Comparison of ENCODE assay signal across 26 cellular contexts in the genomic region with DNA sequence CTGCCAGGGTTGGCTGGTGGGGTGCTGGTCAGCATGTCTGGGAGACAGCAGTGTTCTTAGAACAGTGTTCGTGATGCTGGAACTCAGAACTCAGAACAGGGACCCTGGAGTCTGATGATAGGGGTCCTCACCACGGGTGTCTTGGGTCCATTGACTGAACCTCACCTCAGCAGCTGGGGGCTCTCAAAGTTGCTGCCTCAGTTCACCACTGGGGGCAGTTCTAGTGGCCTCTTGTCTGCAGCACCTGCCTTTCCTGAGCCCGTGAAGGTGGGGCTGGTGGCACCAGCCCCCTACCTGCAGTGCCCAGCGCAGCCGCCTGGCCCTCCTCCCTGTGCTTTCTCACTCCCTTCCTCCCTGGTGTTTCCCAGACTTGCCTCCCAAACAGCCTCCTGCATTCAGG. TPM values are rescaled to one million over a fixed set of nuclear protein-coding genes. Genes with fewer than 3 reads are reported as not detected.
A peak's percentile ranks its signal among the peaks of the same experiment; 100 is the strongest.
DNase-seq lines count a peak whose midpoint lies in the region; ATAC-seq and TF ChIP-seq lines count a peak whose summit lies in the region.
"Had no signal": no experiment of that assay in that cellular context is flagged by ENCODE, and none has a peak within 500 bp of the region (broad histone marks: within the 10 kb centered on the region; RNA-seq: fewer than 3 reads in every experiment).

No MANE protein-coding gene starts in this region.

- no peaks in the 10 kb centered on the region for H3K4me1 Mint-ChIP-seq in progenitor cell of endocrine pancreas (ENCODE audit: low read depth)

- no TSS peak for BruUV-seq in OCI-LY7 (replicated peaks; lab: Mats Ljungman, UMichigan)

- no peak overlapping the region for H3K27ac ChIP-seq in OCI-LY7 (ENCODE audit: low read depth, low read length, poor library complexity, severe bottlenecking)
- H3K27ac ChIP-seq: A549, BLaER1, heart right ventricle, parathyroid adenoma, SJSA1, upper lobe of right lung, VCaP had no signal

- CTCF ChIA-PET in OCI-LY7 (lab: Charles Lee; ENCODE audit: unreplicated experiment) = no interaction called here

- H3K36me3 Mint-ChIP-seq in progenitor cell of endocrine pancreas (ENCODE audit: insufficient read depth) = peaks cover 48% of the 10 kb centered on the region

- peak; percentile 15; the same call in 1 of the 2 replicates for TF ChIP-seq CTCF in BE2C (IDR thresholded peaks at IDR 0.05; ENCODE audit: low read depth, low read length)
- TF ChIP-seq CTCF in OCI-LY7 (conservative IDR thresholded peaks at IDR 0.05; ENCODE audit: low read length) = peak; percentile 35; the same call in 1 of the 2 replicates
- no peak for TF ChIP-seq CTCF in progenitor cell of endocrine pancreas (IDR thresholded peaks at IDR 0.05; ENCODE audit: unreplicated experiment)

- H3K27ac Mint-ChIP-seq in progenitor cell of endocrine pancreas = no peak overlapping the region
- H3K27ac Mint-ChIP-seq: activated naive CD8-positive, alpha-beta T cell treated with anti-CD3 and anti-CD28 coated beads, Interleukin-2, amount 10 ng/mL, durations not matched to agents 7 days and 5 days; activated T-helper 2 cell treated with anti-CD3 and anti-CD28 coated beads, Interferon-gamma antibody, Interleukin-2, Interleukin-4, amounts not matched to agents 10 μg/mL and 5 μg/mL and 100 μg/mL, durations not matched to agents 14 hours and 24 hours and 36 hours; natural killer cell treated with Interleukin-12 subunit alpha and Interleukin-12 subunit beta and Interleukin-15 and Interleukin-18, amount 100 ng/mL, for 72 hours had no signal

- no peak overlapping the region for H2AFZ ChIP-seq in OCI-LY7 (ENCODE audit: low read length)
- H2AFZ ChIP-seq: parathyroid adenoma had no signal

- H3K27me3 ChIP-seq in BE2C = no peaks in the 10 kb centered on the region
- H3K27me3 ChIP-seq: BLaER1, heart right ventricle, MG63, SJSA1, upper lobe of right lung had no signal

- intact Hi-C loops in OCI-LY7 (cut with micrococcal nuclease; ENCODE audit: unreplicated experiment) (no loop called here), left cardiac atrium (cut with DNase I) (no loop called here)

- H3K9me3 ChIP-seq in BE2C (no peaks in the 10 kb centered on the region), OCI-LY7 (ENCODE audit: low read length) (no peaks in the 10 kb centered on the region)
- H3K9me3 ChIP-seq: A549, BLaER1, heart right ventricle, MG63, SJSA1, upper lobe of right lung had no signal

- H3K36me3 ChIP-seq in BE2C (peaks cover 93% of the 10 kb centered on the region), OCI-LY7 (ENCODE audit: insufficient read depth, low read length) (peaks cover 93% of the 10 kb centered on the region)

- no peak for DNase-seq in BE2C
- no peak for DNase-seq in OCI-LY7 (ENCODE audit: low spot score)
- DNase-seq in iPS-NIHi11 (ENCODE audit: low spot score) = peak; percentile 25
- DNase-seq in stimulated activated CD4-positive, alpha-beta T cell treated with anti-CD3 and anti-CD28 coated beads, Interleukin-12 subunit alpha, Interleukin-12 subunit beta, amount 100 ng/mL, for 4 hours = no peak
- DNase-seq in left cardiac atrium = no peak
- no peak for DNase-seq in progenitor cell of endocrine pancreas (ENCODE audit: low spot score, unreplicated experiment)
- DNase-seq: activated CD4-positive, alpha-beta T cell treated with anti-CD3 and anti-CD28 coated beads, Interleukin-2, amount 50 U/mL, for 4 hours; activated CD8-positive, alpha-beta memory T cell treated with anti-CD3 and anti-CD28 coated beads, Interleukin-2, amount 50 U/mL, for 48 hours; activated naive CD8-positive, alpha-beta T cell treated with anti-CD3 and anti-CD28 coated beads, Interleukin-2, amount 10 ng/mL, durations not matched to agents 7 days and 5 days; foreskin fibroblast; heart right ventricle; MG63; midbrain; NCI-H1436 treated with DMSO at 0.1 percent for 48 hours; NCI-H510A treated with DMSO at 0.1 percent for 48 hours; T-helper 2 cell; upper lobe of right lung had no signal

- no peaks in the 10 kb centered on the region for H3K9me3 Mint-ChIP-seq in progenitor cell of endocrine pancreas (ENCODE audit: low read depth)
- H3K9me3 Mint-ChIP-seq: activated naive CD8-positive, alpha-beta T cell treated with anti-CD3 and anti-CD28 coated beads, Interleukin-2, amount 10 ng/mL, durations not matched to agents 7 days and 5 days; activated T-helper 2 cell treated with anti-CD3 and anti-CD28 coated beads, Interferon-gamma antibody, Interleukin-2, Interleukin-4, amounts not matched to agents 10 μg/mL and 5 μg/mL and 100 μg/mL, durations not matched to agents 14 hours and 24 hours and 36 hours; natural killer cell treated with Interleukin-12 subunit alpha and Interleukin-12 subunit beta and Interleukin-15 and Interleukin-18, amount 100 ng/mL, for 72 hours had no signal

- no peak for ATAC-seq in left cardiac atrium
- ATAC-seq: A549; heart right ventricle; left lobe of liver; natural killer cell treated with Interleukin-12 subunit alpha and Interleukin-12 subunit beta and Interleukin-15 and Interleukin-18, amount 100 ng/mL, for 72 hours; sciatic nerve; upper lobe of right lung had no signal

- H3K4me1 ChIP-seq in BE2C = peaks cover 2% of the 10 kb centered on the region
- H3K4me1 ChIP-seq in OCI-LY7 (ENCODE audit: insufficient read depth, low read length, poor library complexity, severe bottlenecking) = no peaks in the 10 kb centered on the region
- H3K4me1 ChIP-seq: A549, BLaER1, heart right ventricle, parathyroid adenoma, SJSA1, upper lobe of right lung had no signal

- no peak overlapping the region for H3K4me3 ChIP-seq in BE2C (ENCODE audit: low read depth, low read length)
- H3K4me3 ChIP-seq in OCI-LY7 (ENCODE audit: low read depth, low read length, poor library complexity, severe bottlenecking) = no peak overlapping the region
- H3K4me3 ChIP-seq: A549, BLaER1, heart right ventricle, MG63, SJSA1, upper lobe of right lung had no signal

- H3K4me2 ChIP-seq in OCI-LY7 (ENCODE audit: low read length) = no peak overlapping the region
- H3K4me2 ChIP-seq: A549, BLaER1 had no signal

- H4K20me1 ChIP-seq in OCI-LY7 (ENCODE audit: insufficient read depth, low read length) = peaks cover 2% of the 10 kb centered on the region; the same call in 1 of the 2 replicates

- POLR2A ChIA-PET in OCI-LY7 (lab: Charles Lee) = no interaction called here

- no peak overlapping the region for H3K4me3 Mint-ChIP-seq in progenitor cell of endocrine pancreas (ENCODE audit: low read depth)
- H3K4me3 Mint-ChIP-seq: activated naive CD8-positive, alpha-beta T cell treated with anti-CD3 and anti-CD28 coated beads, Interleukin-2, amount 10 ng/mL, durations not matched to agents 7 days and 5 days; natural killer cell treated with Interleukin-12 subunit alpha and Interleukin-12 subunit beta and Interleukin-15 and Interleukin-18, amount 100 ng/mL, for 72 hours had no signal

- no peaks in the 10 kb centered on the region for H3K9me2 ChIP-seq in OCI-LY7 (ENCODE audit: insufficient read depth, low read length)

- 0 out of 2 replicates have a peak, but pooled peaks cover 2% of the 10 kb centered on the region for H3K79me2 ChIP-seq in OCI-LY7 (ENCODE audit: insufficient read depth, low read depth, low read length)

- no peaks in the 10 kb centered on the region for H3K27me3 Mint-ChIP-seq in progenitor cell of endocrine pancreas
- H3K27me3 Mint-ChIP-seq: activated naive CD8-positive, alpha-beta T cell treated with anti-CD3 and anti-CD28 coated beads, Interleukin-2, amount 10 ng/mL, durations not matched to agents 7 days and 5 days; natural killer cell treated with Interleukin-12 subunit alpha and Interleukin-12 subunit beta and Interleukin-15 and Interleukin-18, amount 100 ng/mL, for 72 hours had no signal

RNA-seq across cellular contexts. Expression of a gene that starts 28.5 kb away (rescaled TPM):
- 213 TPM for polyA plus RNA-seq in BE2C (2012; ENCODE audit: insufficient read depth, insufficient read length, low read depth)
- total RNA-seq in OCI-LY7 (2014; rRNA removed; shearing (Covaris generic)) = 68.9 and 79.4 TPM in 2 replicates
- 172 and 177 TPM in 2 replicates for total RNA-seq in OCI-LY7 (2022)
- total RNA-seq in left cardiac atrium = 10 to 100 TPM; 51.7 to 63.2 TPM
- 151 and 169 TPM in 2 replicates for total RNA-seq in progenitor cell of endocrine pancreas

RNA-seq across cellular contexts. Expression of a gene that starts 28.8 kb away (rescaled TPM):
- polyA plus RNA-seq in BE2C (2012; ENCODE audit: insufficient read depth, insufficient read length, low read depth) = 327 TPM
- total RNA-seq in OCI-LY7 (2014; rRNA removed; shearing (Covaris generic)) = 51.7 and 52.8 TPM in 2 replicates
- total RNA-seq in OCI-LY7 (2022) = 103 and 111 TPM in 2 replicates
- total RNA-seq in left cardiac atrium = 10 to 100 TPM; 47.7 to 54.7 TPM
- 95.4 and 107 TPM in 2 replicates for total RNA-seq in progenitor cell of endocrine pancreas

RNA-seq across cellular contexts. Expression of a gene that starts 29.0 kb away (rescaled TPM):
- 300 TPM for polyA plus RNA-seq in BE2C (2012; ENCODE audit: insufficient read depth, insufficient read length, low read depth)
- 102 and 119 TPM in 2 replicates for total RNA-seq in OCI-LY7 (2014; rRNA removed; shearing (Covaris generic))
- total RNA-seq in OCI-LY7 (2022) (39.2 and 41.7 TPM in 2 replicates), left cardiac atrium (100 to 1,000 TPM; 127 to 142 TPM), progenitor cell of endocrine pancreas (28.1 and 29.7 TPM in 2 replicates)

RNA-seq across cellular contexts. Expression of a gene that starts 29.5 kb away (rescaled TPM):
- 12.8 TPM for polyA plus RNA-seq in BE2C (2012; ENCODE audit: insufficient read depth, insufficient read length, low read depth)
- 2.1 and 4.6 TPM in 2 replicates for total RNA-seq in OCI-LY7 (2014; rRNA removed; shearing (Covaris generic))
- total RNA-seq in OCI-LY7 (2022) = 4.6 and 4.9 TPM in 2 replicates
- total RNA-seq in left cardiac atrium = 1 to 10 TPM; 4.0 to 4.4 TPM
- 20.1 and 21.1 TPM in 2 replicates for total RNA-seq in progenitor cell of endocrine pancreas

RNA-seq across cellular contexts. Expression of a gene that starts 38.7 kb away (rescaled TPM):
- polyA plus RNA-seq in BE2C (2012; ENCODE audit: insufficient read depth, insufficient read length, low read depth) = 4,760 TPM
- 1,836 and 1,936 TPM in 2 replicates for total RNA-seq in OCI-LY7 (2014; rRNA removed; shearing (Covaris generic))
- total RNA-seq in OCI-LY7 (2022) (1,232 and 1,257 TPM in 2 replicates), left cardiac atrium (100 to 1,000 TPM; 500 to 504 TPM), progenitor cell of endocrine pancreas (720 and 727 TPM in 2 replicates)
